In the genomic region with DNA sequence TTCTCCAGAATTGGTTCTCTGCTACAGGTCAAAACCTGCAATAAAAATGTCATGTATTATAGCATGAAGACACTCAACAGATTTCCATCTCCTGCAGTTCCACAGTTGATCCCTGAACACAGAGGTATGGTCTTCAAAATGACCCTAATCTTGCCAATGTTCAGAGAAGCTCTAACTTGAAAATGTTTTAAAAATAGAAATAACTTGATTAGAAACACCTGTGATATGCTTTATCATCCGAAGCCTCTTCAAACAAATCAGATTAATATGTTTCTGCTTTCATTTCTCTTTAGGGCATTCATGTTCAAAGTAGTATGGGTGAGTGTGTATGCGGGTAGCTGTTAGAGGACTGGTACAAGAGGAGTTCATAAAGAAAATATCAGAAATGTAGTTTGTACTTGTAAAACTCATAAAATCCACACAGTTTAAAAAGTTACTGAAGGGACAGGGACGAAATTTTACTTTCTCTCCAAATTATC, we compare ENCODE assay signal across 7 cellular contexts.
A peak's percentile ranks its signal among the peaks of the same experiment; 100 is the strongest.
DNase-seq lines count a peak whose midpoint lies in the region; FAIRE-seq and TF ChIP-seq lines count a peak whose summit lies in the region.

No MANE protein-coding gene starts in this region.

- no peak for TF ChIP-seq CTCF in LNCaP clone FGC (IDR thresholded peaks at IDR 0.05; ENCODE audit: control insufficient read depth, extremely low read depth, insufficient read depth)
- TF ChIP-seq CTCF in astrocyte (IDR thresholded peaks at IDR 0.05; ENCODE audit: insufficient read depth, low read depth, low read length), result no peak
- no peak for TF ChIP-seq CTCF in neutrophil (IDR thresholded peaks at IDR 0.05)
- no peak for TF ChIP-seq CTCF in ovary (IDR thresholded peaks at IDR 0.05)
- no peak for TF ChIP-seq CTCF in hepatocyte (IDR thresholded peaks at IDR 0.05; ENCODE audit: poor library complexity)

- H3K4me3 ChIP-seq in LNCaP clone FGC (ENCODE audit: low read depth, low read length) (peak overlapping the region; percentile 10), astrocyte (ENCODE audit: insufficient read depth, low read depth, low read length) (no peak overlapping the region), neutrophil (ENCODE audit: low read depth in 1 of 2, low read length in 1 of 2) (no peak overlapping the region), ovary (no peak overlapping the region), hepatocyte (no peak overlapping the region)

- H3K9me3 ChIP-seq in astrocyte (ENCODE audit: insufficient read depth, low read depth, low read length) (no peaks in the 10 kb centered on the region), neutrophil (no peaks in the 10 kb centered on the region), ovary (no peaks in the 10 kb centered on the region), hepatocyte (ENCODE audit: low read depth) (no peaks in the 10 kb centered on the region)

- no peak overlapping the region for H3K27ac Mint-ChIP-seq in astrocyte (ENCODE audit: unreplicated experiment)

- peaks cover 4% of the 10 kb centered on the region for H4K20me1 ChIP-seq in astrocyte (ENCODE audit: insufficient read depth, low read length)
- no peaks in the 10 kb centered on the region for H4K20me1 ChIP-seq in hepatocyte (ENCODE audit: insufficient read depth, poor library complexity, severe bottlenecking)

- no peaks in the 10 kb centered on the region for H3K9me3 Mint-ChIP-seq in astrocyte (ENCODE audit: unreplicated experiment)

- no peaks in the 10 kb centered on the region for H3K9me2 ChIP-seq in hepatocyte (replicated peaks; ENCODE audit: insufficient read depth)

- H3K27me3 ChIP-seq in astrocyte (ENCODE audit: insufficient read depth, low read length) (no peaks in the 10 kb centered on the region), neutrophil (no peaks in the 10 kb centered on the region), ovary (no peaks in the 10 kb centered on the region), hepatocyte (no peaks in the 10 kb centered on the region)

- H3K36me3 ChIP-seq in astrocyte (ENCODE audit: insufficient read depth, low read length) (no peaks in the 10 kb centered on the region), neutrophil (no peaks in the 10 kb centered on the region), ovary (no peaks in the 10 kb centered on the region), hepatocyte (replicated peaks; ENCODE audit: insufficient read depth, low read depth) (no peaks in the 10 kb centered on the region)

- H3K36me3 Mint-ChIP-seq in astrocyte (ENCODE audit: low read depth, unreplicated experiment), result no peaks in the 10 kb centered on the region

- FAIRE-seq in GM12891 (lab: Jason Lieb, UNC) (peak; percentile 74), astrocyte (lab: Jason Lieb, UNC) (no peak)

- peak overlapping the region; percentile 1 for H3K4me2 ChIP-seq in astrocyte (ENCODE audit: low read length)
- H3K4me2 ChIP-seq in hepatocyte, result no peak overlapping the region

- peaks cover 9% of the 10 kb centered on the region for H3K4me1 Mint-ChIP-seq in astrocyte (ENCODE audit: low read depth, unreplicated experiment)

- H3K27ac ChIP-seq in astrocyte (ENCODE audit: low read depth, low read length), result no peak overlapping the region
- peak overlapping the region; percentile 16 for H3K27ac ChIP-seq in neutrophil
- H3K27ac ChIP-seq in ovary, result no peak overlapping the region
- H3K27ac ChIP-seq in hepatocyte, result no peak overlapping the region

- no peak for TF ChIP-seq EP300 in ovary (IDR thresholded peaks at IDR 0.05)

- H3K27me3 Mint-ChIP-seq in astrocyte (ENCODE audit: low read depth, unreplicated experiment), result no peaks in the 10 kb centered on the region

- WGBS in ovary, 3 donors, result 88 to 93% (median 92%) methylated on average over 3 of the region's 3 CpGs
- 81% methylated on average over 3 of the region's 3 CpGs for WGBS in hepatocyte (ENCODE audit: low lambda C conversion rate, missing lambda C conversion rate)

- no peak for TF ChIP-seq POLR2A in GM12891 (IDR thresholded peaks at IDR 0.05; ENCODE audit: low read depth, low read length)
- no peak for TF ChIP-seq POLR2A in ovary (IDR thresholded peaks at IDR 0.05)

- H3K4me3 Mint-ChIP-seq in astrocyte (ENCODE audit: unreplicated experiment), result no peak overlapping the region

- H3K79me2 ChIP-seq in astrocyte (ENCODE audit: insufficient read depth, low read length) (peaks cover 100% of the 10 kb centered on the region), hepatocyte (peaks cover 100% of the 10 kb centered on the region)

- H3K4me1 ChIP-seq in astrocyte (ENCODE audit: insufficient read depth, low read length), result peaks cover 2% of the 10 kb centered on the region
- H3K4me1 ChIP-seq in neutrophil (ENCODE audit: control insufficient read depth in 1 of 2, insufficient read depth in 1 of 2, low read depth in 1 of 2, low read length in 1 of 2), result peaks cover 32 to 40% of the 10 kb centered on the region in 2 experiments
- H3K4me1 ChIP-seq in ovary (ENCODE audit: insufficient read depth), result no peaks in the 10 kb centered on the region
- no peaks in the 10 kb centered on the region for H3K4me1 ChIP-seq in hepatocyte (ENCODE audit: insufficient read depth)

- no peak overlapping the region for H3K9ac ChIP-seq in astrocyte (ENCODE audit: low read length)

- H2AFZ ChIP-seq in astrocyte (ENCODE audit: low read depth, low read length) (no peak overlapping the region), hepatocyte (no peak overlapping the region)

- DNase-seq in GM12891 (ENCODE audit: insufficient read length, low spot score) (no peak), LNCaP clone FGC (ENCODE audit: low read depth) (no peak), astrocyte (ENCODE audit: low read depth) (no peak), activated gamma-delta T cell treated with Interleukin-2 at 50 U/mL for 16 hours (no peak), ovary (no peak), hepatocyte (ENCODE audit: low spot score) (no peak)

- intact Hi-C loops in ovary (cut with DNase I), result no loop called here

TF ChIP-seq in GM12891, 5 proteins besides CTCF, POLR2A, EP300 and RAD21:
- TF ChIP-seq TAF1 (IDR thresholded peaks at IDR 0.05; ENCODE audit: low read depth, low read length) (no peak), PAX5 (IDR thresholded peaks at IDR 0.05; ENCODE audit: insufficient read depth, low read length, severe bottlenecking) (no peak)
TF ChIP-seq in GM12891: peak in this region for 0.
